8 cellular contexts compared by ENCODE assay signal in genomic region chr3:13016083-13016725, GRCh38. TPM values are rescaled to one million over a fixed set of nuclear protein-coding genes. Genes with fewer than 3 reads are reported as not detected.
DNase-seq lines count a peak whose midpoint lies in the region; ATAC-seq, FAIRE-seq and TF ChIP-seq lines count a peak whose summit lies in the region.

No MANE protein-coding gene starts in this region.

- no peak for TF ChIP-seq EP300 in HepG2 (IDR thresholded peaks at IDR 0.05; ENCODE audit: low read depth in 2 of 2, low read length in 2 of 2)
- TF ChIP-seq EP300 in HepG2 (CRISPR knock-in tag; IDR thresholded peaks at IDR 0.05; ENCODE audit: borderline replicate concordance), result no peak

- no peak overlapping the region for H3K23ac ChIP-seq in neuronal stem cell (ENCODE audit: low read depth, low read length, poor library complexity)

- peaks cover 3% of the 10 kb centered on the region for H3K79me1 ChIP-seq in neuronal stem cell (ENCODE audit: low read depth, low read length)

- CTCF ChIA-PET in HepG2 (lab: Yijun Ruan, JAX; ENCODE audit: low intra/inter-chr PET ratio, low total read pairs), result no interaction called here

- no peak for TF ChIP-seq CTCF in liver (IDR thresholded peaks at IDR 0.05; ENCODE audit: low read depth, low read length, missing input control)
- TF ChIP-seq CTCF in HepG2 (CRISPR knock-in tag; IDR thresholded peaks at IDR 0.05), result no peak
- TF ChIP-seq CTCF in foreskin fibroblast (IDR thresholded peaks at IDR 0.05; ENCODE audit: low read depth, low read length), result no peak

- no peak overlapping the region for H2BK12ac ChIP-seq in neuronal stem cell (ENCODE audit: low read length)

- WGBS in liver, result 65% methylated on average over 18 of the region's 18 CpGs
- 82% methylated on average over 18 of the region's 18 CpGs for WGBS in HepG2 (ENCODE audit: low lambda C conversion rate)
- WGBS in neuronal stem cell (ENCODE audit: extremely low coverage in 2 of 2, insufficient read length in 2 of 2, insufficient replicate concordance in 1 of 2), 2 donors, result no CpG with 5 or more reads among the region's 18 CpGs

- TF ChIP-seq RAD21 in liver (IDR thresholded peaks at IDR 0.05), result no peak
- no peak for TF ChIP-seq RAD21 in HepG2 (CRISPR knock-in tag; IDR thresholded peaks at IDR 0.05)

- H2BK15ac ChIP-seq in neuronal stem cell (ENCODE audit: low read length), result no peak overlapping the region

- H3K36me3 ChIP-seq in liver (ENCODE audit: control insufficient read depth in 4 of 4, insufficient read depth in 3 of 4, low read depth in 1 of 4, low read length in 3 of 4), result no peaks in the 10 kb centered on the region
- H3K36me3 ChIP-seq in HepG2 (replicated peaks in 1 of 2; ENCODE audit: control insufficient read depth in 1 of 2, insufficient read depth in 2 of 2, low read length in 2 of 2), result no peaks in the 10 kb centered on the region
- H3K36me3 ChIP-seq in neuronal stem cell (replicated peaks in 1 of 2; ENCODE audit: control insufficient read depth in 2 of 2, insufficient read depth in 2 of 2, low read length in 2 of 2), result no peaks in the 10 kb centered on the region

- no peak overlapping the region for H4K91ac ChIP-seq in neuronal stem cell (ENCODE audit: low read depth, low read length, poor library complexity)

- H3K9ac ChIP-seq in liver (ENCODE audit: low read depth in 1 of 2, low read length in 2 of 2) (no peak overlapping the region), HepG2 (ENCODE audit: insufficient read depth, low read depth, low read length) (no peak overlapping the region), neuronal stem cell (ENCODE audit: low read depth, low read length, poor library complexity) (no peak overlapping the region)

- POLR2A ChIA-PET in HepG2 (lab: Yijun Ruan, JAX), result no interaction called here

- H3K4me3 ChIP-seq in liver (ENCODE audit: low read depth in 1 of 3, low read length in 3 of 3) (no peak overlapping the region), HepG2 (replicated peaks in 1 of 3; ENCODE audit: insufficient read depth in 1 of 3, low read depth in 2 of 3, low read length in 3 of 3) (no peak overlapping the region), neuronal stem cell (ENCODE audit: low read length in 2 of 2) (no peak overlapping the region), foreskin fibroblast (ENCODE audit: low read depth in 1 of 2, low read length in 2 of 2) (no peak overlapping the region)

- H3K9me3 ChIP-seq in liver (ENCODE audit: control insufficient read depth in 4 of 4, low read length in 3 of 4), result no peaks in the 10 kb centered on the region
- no peaks in the 10 kb centered on the region for H3K9me3 ChIP-seq in HepG2 (ENCODE audit: low read length)
- no peaks in the 10 kb centered on the region for H3K9me3 ChIP-seq in neuronal stem cell (replicated peaks in 1 of 2; ENCODE audit: control insufficient read depth in 2 of 2, insufficient read depth in 1 of 2, low read depth in 1 of 2, low read length in 2 of 2)

- H3K4ac ChIP-seq in neuronal stem cell (ENCODE audit: low read length), result no peak overlapping the region

- peak overlapping the region; percentile 75 to 76 for H3K27ac ChIP-seq in liver (ENCODE audit: low read depth in 1 of 2, low read length in 2 of 2)
- no peak overlapping the region for H3K27ac ChIP-seq in HepG2 (ENCODE audit: extremely low read length, insufficient read depth, low read length)
- H3K27ac ChIP-seq in neuronal stem cell (replicated peaks; ENCODE audit: low read length), result no peak overlapping the region

- no peak for ATAC-seq in HepG2
- ATAC-seq in HG03108 (IDR thresholded peaks at IDR 0.05; ENCODE audit: unreplicated experiment), result peak; percentile 25

- DNase-seq in HepG2 (ENCODE audit: low spot score) (no peak), SHP77 (lab: John Stamatoyannopoulos, UW) (peak; percentile 47 to 69), neuronal stem cell (ENCODE audit: low spot score) (no peak), NCI-H1694 (lab: John Stamatoyannopoulos, UW) (no peak), foreskin fibroblast (no peak)
- peak; percentile 70 for DNase-seq in central memory CD4-positive, alpha-beta T cell

- in situ Hi-C loops in HepG2 (cut with HindIII; ENCODE audit: extremely low pct_ligation_motif_present, low pct_unique_long_range_greater_than_20kb), result no loop called here

- no TSS peak for BruUV-seq in HepG2 (replicated peaks; lab: Mats Ljungman, UMichigan)

- H3K18ac ChIP-seq in neuronal stem cell (ENCODE audit: low read length), result peak overlapping the region; percentile 33

- peak overlapping the region; percentile 40 for H2BK5ac ChIP-seq in neuronal stem cell (ENCODE audit: low read length)

- no peak overlapping the region for H2AK5ac ChIP-seq in neuronal stem cell (ENCODE audit: low read depth, low read length)

- no peak for FAIRE-seq in HepG2 (lab: Jason Lieb, UNC)

- intact Hi-C loops in HepG2 (cut with micrococcal nuclease; ENCODE audit: unreplicated experiment), result no loop called here

- no peak for TF ChIP-seq POLR2A in HepG2 (IDR thresholded peaks at IDR 0.05; ENCODE audit: insufficient read depth in 1 of 2, low read depth in 2 of 2, low read length in 2 of 2)

- no peak overlapping the region for H3K14ac ChIP-seq in neuronal stem cell (ENCODE audit: low read length)

- H3K27me3 ChIP-seq in liver (ENCODE audit: control insufficient read depth in 4 of 4, insufficient read depth in 4 of 4, low read length in 3 of 4), result no peaks in the 10 kb centered on the region
- H3K27me3 ChIP-seq in HepG2 (ENCODE audit: control insufficient read depth in 1 of 2, insufficient read depth in 2 of 2, low read length in 2 of 2), result no peaks in the 10 kb centered on the region
- no peaks in the 10 kb centered on the region for H3K27me3 ChIP-seq in neuronal stem cell (ENCODE audit: control insufficient read depth in 3 of 3, insufficient read depth in 3 of 3, low read depth in 1 of 3, low read length in 3 of 3)

- no peak overlapping the region for H2BK120ac ChIP-seq in neuronal stem cell (ENCODE audit: low read depth, low read length)

- 0 out of 2 replicates have a peak, but pooled peaks cover 4% of the 10 kb centered on the region for H4K20me1 ChIP-seq in HepG2 (ENCODE audit: insufficient read depth, low read length)

- peaks cover 0 to 3% (median 0%) of the 10 kb centered on the region in 4 donors for H3K4me1 ChIP-seq in liver (ENCODE audit: control insufficient read depth in 4 of 4, insufficient read depth in 4 of 4, low read length in 3 of 4)
- H3K4me1 ChIP-seq in HepG2 (ENCODE audit: insufficient read depth, low read length), result peaks cover 8% of the 10 kb centered on the region
- H3K4me1 ChIP-seq in neuronal stem cell (ENCODE audit: control insufficient read depth in 2 of 2, insufficient read depth in 1 of 2, low read depth in 1 of 2, low read length in 2 of 2), result peaks cover 47 to 48% of the 10 kb centered on the region in 2 donors

- H3K79me2 ChIP-seq in HepG2 (ENCODE audit: insufficient read depth, low read length), result no peaks in the 10 kb centered on the region

- H2AFZ ChIP-seq in HepG2 (ENCODE audit: low read length), result no peak overlapping the region
- peak overlapping the region; percentile 53 for H2AFZ ChIP-seq in neuronal stem cell (ENCODE audit: low read length)

- no peak overlapping the region for H4K8ac ChIP-seq in neuronal stem cell (ENCODE audit: low read depth, low read length)

- H3K4me2 ChIP-seq in HepG2 (ENCODE audit: low read depth, low read length) (no peak overlapping the region), neuronal stem cell (ENCODE audit: insufficient read depth, low read length, poor library complexity, severe bottlenecking) (no peak overlapping the region)

TF ChIP-seq in liver, 16 proteins besides CTCF, POLR2A, EP300 and RAD21:
- TF ChIP-seq RXRA (IDR thresholded peaks at IDR 0.05), result peak in 1 of 2 donors; percentile 10
- no peak for TF ChIP-seq TAF1 (conservative IDR thresholded peaks at IDR 0.05)

RNA-seq across cellular contexts. Expression of gene IQSEC1, which starts 57.0 kb away (rescaled TPM):
- total RNA-seq in liver, result 10 to 100 TPM; 54.7 to 56.0 TPM
- 10 to 100 TPM; 12.7 to 17.7 TPM for polyA plus RNA-seq in liver
- total RNA-seq in HepG2 (2016; rRNA removed; fragmentation: Illumina TruSeq; extraction: Trizol), result 17.4 and 24.2 TPM in 2 replicates
- 12.3 and 12.9 TPM in 2 replicates for total RNA-seq in HepG2 (2016; cell fraction: cytosol; rRNA removed; fragmentation: Illumina TruSeq; extraction: Trizol; ENCODE audit: low read depth)
- 17.6 and 20.3 TPM in 2 replicates for total RNA-seq in HepG2 (2016; cell fraction: insoluble cytoplasmic fraction; rRNA removed; fragmentation: Illumina TruSeq; extraction: Trizol)
- total RNA-seq in HepG2 (2016; cell fraction: membrane; rRNA removed; fragmentation: Illumina TruSeq; extraction: Trizol), result 25.6 and 28.9 TPM in 2 replicates
- 26.8 and 29.4 TPM in 2 replicates for total RNA-seq in HepG2 (2016; cell fraction: nucleus; rRNA removed; fragmentation: Illumina TruSeq; extraction: Trizol)
- polyA plus RNA-seq in HepG2 (2011; rRNA removed), result 20.2 and 24.5 TPM in 2 replicates
- 11.4 and 12.7 TPM in 2 replicates for polyA plus RNA-seq in HepG2 (2011; cell fraction: cytosol; rRNA removed)
- 77.1 and 100 TPM in 2 replicates for polyA plus RNA-seq in HepG2 (2011; cell fraction: nucleus; rRNA removed)
- polyA plus RNA-seq in HepG2 (2012), result 40.4 and 47.7 TPM in 2 replicates
- polyA plus RNA-seq in HepG2 (2016; cell fraction: cytosol; fragmentation: Illumina TruSeq; extraction: Trizol; ENCODE audit: low read depth), result 3.1 and 3.4 TPM in 2 replicates
- 23.2 and 33.8 TPM in 2 replicates for polyA plus RNA-seq in HepG2 (2016; cell fraction: insoluble cytoplasmic fraction; fragmentation: Illumina TruSeq; extraction: Trizol; ENCODE audit: low read depth)
- 13.5 and 17.5 TPM in 2 replicates for polyA plus RNA-seq in HepG2 (2016; cell fraction: membrane; fragmentation: Illumina TruSeq; extraction: Trizol; ENCODE audit: low read depth)
- polyA plus RNA-seq in HepG2 (2016; cell fraction: nucleus; fragmentation: Illumina TruSeq; extraction: Trizol; ENCODE audit: insufficient read depth, low read depth), result 57.5 and 60.4 TPM in 2 replicates
- 6.5 and 33.0 TPM in 2 replicates for polyA minus RNA-seq in HepG2 (2011; rRNA and poly(A)+ RNA removed; ENCODE audit: low replicate concordance)
- polyA minus RNA-seq in HepG2 (2011; cell fraction: cytosol; rRNA and poly(A)+ RNA removed), result 25.6 and 30.7 TPM in 2 replicates
- 49.3 and 52.3 TPM in 2 replicates for polyA minus RNA-seq in HepG2 (2011; cell fraction: nucleus; rRNA and poly(A)+ RNA removed)
- polyA plus RNA-seq in neuronal stem cell (2013, experiment 1 of 2), result 22.0 TPM
- 22.8 TPM for polyA plus RNA-seq in neuronal stem cell (2013, experiment 2 of 2)

Comparison
In these comparisons a context has a peak if more than half of its experiments do, and no peak if none do; other contexts are left out.
1. H3K27ac ChIP-seq: peak in liver (2 of 2); none in HepG2 (single experiment) and neuronal stem cell (single experiment).
2. DNase-seq: peak in SHP77 (2 of 2) and central memory CD4-positive, alpha-beta T cell (single experiment); none in HepG2 (single experiment), neuronal stem cell (single experiment), NCI-H1694 (single experiment) and foreskin fibroblast (0 of 2).